In the genomic region with DNA sequence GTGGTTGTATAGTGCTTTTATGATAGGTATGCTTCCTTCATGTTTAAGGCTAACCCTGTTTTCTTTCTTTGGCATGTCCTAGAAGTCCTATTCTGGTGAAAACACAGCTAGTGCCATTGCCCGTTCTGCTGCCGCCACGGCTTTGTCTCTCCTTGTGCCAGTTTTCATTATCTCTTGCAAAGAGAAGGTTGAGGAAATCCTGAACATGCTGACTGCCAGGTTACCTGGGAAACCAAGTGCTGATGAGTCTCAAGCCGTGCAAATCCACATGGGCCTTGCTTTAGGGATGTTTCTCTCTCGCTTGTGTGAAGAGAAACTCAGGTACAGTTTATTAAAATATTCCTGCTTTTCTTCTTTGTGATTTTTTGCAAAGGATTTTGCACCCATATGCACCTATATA, we compare ENCODE assay signal across 18 cellular contexts.
"Had no signal": no experiment of that assay in that cellular context is flagged by ENCODE, and none has a peak within 500 bp of the region (broad histone marks: within the 10 kb centered on the region; RNA-seq: fewer than 3 reads in every experiment).

No MANE protein-coding gene starts in this region.

- H3K27me3 ChIP-seq: neutrophil, spleen, thyroid gland had no signal

- H3K9ac ChIP-seq: parathyroid adenoma had no signal

- H3K9me3 ChIP-seq: neutrophil, spleen, thyroid gland had no signal

- H3K4me3 Mint-ChIP-seq: activated B cell treated with CpG ODN at 0.5 μM for 24 hours; activated CD4-positive, alpha-beta memory T cell treated with anti-CD3 and anti-CD28 coated beads, Interleukin-2, amount 10 ng/mL, durations not matched to agents 7 days and 5 days; activated CD8-positive, alpha-beta memory T cell treated with anti-CD3 and anti-CD28 coated beads, Interleukin-2, amount 10 ng/mL, durations not matched to agents 7 days and 5 days; activated naive CD8-positive, alpha-beta T cell treated with anti-CD3 and anti-CD28 coated beads for 36 hours; naive thymus-derived CD8-positive, alpha-beta T cell; stimulated activated naive B cell treated with anti-CD40 and anti-IgM and Interleukin-4, amounts not matched to agents 10 μg/mL and 1 μg/mL and 100 μg/mL, for 72 hours had no signal

- H3K27me3 Mint-ChIP-seq: activated B cell treated with CpG ODN at 0.5 μM for 24 hours; activated CD4-positive, alpha-beta memory T cell treated with anti-CD3 and anti-CD28 coated beads, Interleukin-2, amount 10 ng/mL, durations not matched to agents 7 days and 5 days; activated CD8-positive, alpha-beta memory T cell treated with anti-CD3 and anti-CD28 coated beads, Interleukin-2, amount 10 ng/mL, durations not matched to agents 7 days and 5 days; activated naive CD8-positive, alpha-beta T cell treated with anti-CD3 and anti-CD28 coated beads for 36 hours; naive thymus-derived CD8-positive, alpha-beta T cell; stimulated activated naive B cell treated with anti-CD40 and anti-IgM and Interleukin-4, amounts not matched to agents 10 μg/mL and 1 μg/mL and 100 μg/mL, for 72 hours had no signal

- H3K79me2 ChIP-seq: parathyroid adenoma had no signal

- DNase-seq: activated B cell treated with CpG ODN at 0.5 μM for 24 hours; activated CD4-positive, alpha-beta memory T cell treated with anti-CD3 and anti-CD28 coated beads, Interleukin-2, amount 10 ng/mL, durations not matched to agents 7 days and 5 days; activated CD4-positive, alpha-beta T cell treated with anti-CD3 and anti-CD28 coated beads for 48 hours; activated CD8-positive, alpha-beta memory T cell treated with anti-CD3 and anti-CD28 coated beads, Interleukin-2, amount 10 ng/mL, durations not matched to agents 7 days and 5 days; activated naive CD4-positive, alpha-beta T cell; activated naive CD8-positive, alpha-beta T cell treated with anti-CD3 and anti-CD28 coated beads for 36 hours; amniotic stem cell; cortex of kidney; effector memory CD4-positive, alpha-beta T cell; left cardiac atrium; naive thymus-derived CD8-positive, alpha-beta T cell; retina; spleen; stimulated activated CD4-positive, alpha-beta T cell treated with anti-CD3 and anti-CD28 coated beads, Interleukin-4, amount 100 ng/mL, for 4 hours; stimulated activated naive B cell treated with anti-CD40 and anti-IgM and Interleukin-4, amounts not matched to agents 10 μg/mL and 1 μg/mL and 100 μg/mL, for 72 hours; thyroid gland had no signal

- H3K4me3 ChIP-seq: spleen, thyroid gland had no signal

- ATAC-seq: activated CD8-positive, alpha-beta memory T cell treated with anti-CD3 and anti-CD28 coated beads, Interleukin-2, amount 10 ng/mL, durations not matched to agents 7 days and 5 days; left cardiac atrium; naive thymus-derived CD8-positive, alpha-beta T cell; stimulated activated naive B cell treated with anti-CD40 and anti-IgM and Interleukin-4, amounts not matched to agents 10 μg/mL and 1 μg/mL and 100 μg/mL, for 72 hours had no signal

- H3K4me1 ChIP-seq: parathyroid adenoma, thyroid gland had no signal

- H3K27ac Mint-ChIP-seq: activated B cell treated with CpG ODN at 0.5 μM for 24 hours; activated CD4-positive, alpha-beta memory T cell treated with anti-CD3 and anti-CD28 coated beads, Interleukin-2, amount 10 ng/mL, durations not matched to agents 7 days and 5 days; activated CD8-positive, alpha-beta memory T cell treated with anti-CD3 and anti-CD28 coated beads, Interleukin-2, amount 10 ng/mL, durations not matched to agents 7 days and 5 days; activated naive CD8-positive, alpha-beta T cell treated with anti-CD3 and anti-CD28 coated beads for 36 hours; stimulated activated naive B cell treated with anti-CD40 and anti-IgM and Interleukin-4, amounts not matched to agents 10 μg/mL and 1 μg/mL and 100 μg/mL, for 72 hours had no signal

- H3K4me1 Mint-ChIP-seq: activated B cell treated with CpG ODN at 0.5 μM for 24 hours; stimulated activated naive B cell treated with anti-CD40 and anti-IgM and Interleukin-4, amounts not matched to agents 10 μg/mL and 1 μg/mL and 100 μg/mL, for 72 hours had no signal

- H3K27ac ChIP-seq: neutrophil, parathyroid adenoma, spleen, thyroid gland had no signal

- H3K36me3 ChIP-seq: thyroid gland had no signal

- H3K9me3 Mint-ChIP-seq: activated B cell treated with CpG ODN at 0.5 μM for 24 hours; activated CD4-positive, alpha-beta memory T cell treated with anti-CD3 and anti-CD28 coated beads, Interleukin-2, amount 10 ng/mL, durations not matched to agents 7 days and 5 days; activated naive CD8-positive, alpha-beta T cell treated with anti-CD3 and anti-CD28 coated beads for 36 hours; naive thymus-derived CD8-positive, alpha-beta T cell; stimulated activated naive B cell treated with anti-CD40 and anti-IgM and Interleukin-4, amounts not matched to agents 10 μg/mL and 1 μg/mL and 100 μg/mL, for 72 hours had no signal
